Comparison of ENCODE assay signal across 8 cellular contexts in genomic region chr14:104708606-104709268, GRCh38. TPM values are rescaled to one million over a fixed set of nuclear protein-coding genes. Genes with fewer than 3 reads are reported as not detected.
DNase-seq lines count a peak whose midpoint lies in the region; ATAC-seq, FAIRE-seq and TF ChIP-seq lines count a peak whose summit lies in the region.

No MANE protein-coding gene starts in this region.

- no peak overlapping the region for H3K4me3 Mint-ChIP-seq in activated T-helper 17 cell treated with anti-CD3 and anti-CD28 coated beads, Interleukin-2, amount 50 U/mL, for 72 hours

- no peaks in the 10 kb centered on the region for H3K4me1 ChIP-seq in ovary (ENCODE audit: insufficient read depth)

- peak; percentile 75 for DNase-seq in ELR (ENCODE audit: low read depth)
- DNase-seq in HK-2 (ENCODE audit: unreplicated experiment): peak; percentile 75
- peak; percentile 39 for DNase-seq in RPMI7951 (ENCODE audit: low read depth)
- DNase-seq in foreskin fibroblast: peak; percentile 32 to 79
- peak; percentile 49 to 82 (median 77) for DNase-seq in ovary
- peak; percentile 74 for DNase-seq in urothelium cell line (ENCODE audit: low spot score)

- H3K27ac Mint-ChIP-seq in activated T-helper 17 cell treated with anti-CD3 and anti-CD28 coated beads, Interleukin-2, amount 50 U/mL, for 72 hours: no peak overlapping the region

- H3K9me3 ChIP-seq in ovary: no peaks in the 10 kb centered on the region

- intact Hi-C loops in ovary (cut with DNase I): loop anchor here in 3 of 4 donors (5.0 kb wide), 1 partner anchor 56 kb away; no protein-coding TSS in a partner anchor

- TF ChIP-seq CTCF in foreskin fibroblast (IDR thresholded peaks at IDR 0.05; ENCODE audit: low read depth, low read length): peak; percentile 98
- peak; percentile 80 to 96 (median 95) for TF ChIP-seq CTCF in ovary (IDR thresholded peaks at IDR 0.05)

- ATAC-seq in activated T-helper 17 cell treated with anti-CD3 and anti-CD28 coated beads, Interleukin-2, amount 50 U/mL, for 72 hours (replicated peaks): peak; percentile 82
- ATAC-seq in GM18907 (IDR thresholded peaks at IDR 0.05; ENCODE audit: unreplicated experiment): no peak

- no peaks in the 10 kb centered on the region for H3K27me3 Mint-ChIP-seq in activated T-helper 17 cell treated with anti-CD3 and anti-CD28 coated beads, Interleukin-2, amount 50 U/mL, for 72 hours

- no peak for TF ChIP-seq EP300 in ovary (IDR thresholded peaks at IDR 0.05)

- H3K36me3 ChIP-seq in ovary: no peaks in the 10 kb centered on the region

- WGBS in ovary, 3 donors: 36 to 40% (median 38%) methylated on average over 17 to 20 of the region's 20 CpGs

- FAIRE-seq in urothelium cell line (lab: Jason Lieb, UNC): no peak

- H3K27ac ChIP-seq in ovary: no peak overlapping the region

- no peaks in the 10 kb centered on the region for H3K4me1 Mint-ChIP-seq in activated T-helper 17 cell treated with anti-CD3 and anti-CD28 coated beads, Interleukin-2, amount 50 U/mL, for 72 hours

- H3K9me3 Mint-ChIP-seq in activated T-helper 17 cell treated with anti-CD3 and anti-CD28 coated beads, Interleukin-2, amount 50 U/mL, for 72 hours: no peaks in the 10 kb centered on the region

- H3K4me3 ChIP-seq in foreskin fibroblast (ENCODE audit: low read depth in 1 of 2, low read length in 2 of 2) (no peak overlapping the region), ovary (no peak overlapping the region)

- peaks cover 12% of the 10 kb centered on the region for H3K36me3 Mint-ChIP-seq in activated T-helper 17 cell treated with anti-CD3 and anti-CD28 coated beads, Interleukin-2, amount 50 U/mL, for 72 hours (ENCODE audit: low read depth)

- no peak for TF ChIP-seq POLR2A in ovary (IDR thresholded peaks at IDR 0.05)

- no peaks in the 10 kb centered on the region for H3K27me3 ChIP-seq in ovary

RNA-seq across cellular contexts. Expression of gene ADSS1, which starts 15.3 kb away (rescaled TPM):
- total RNA-seq in RPMI7951 (2014; rRNA removed; shearing (Covaris generic)): 1.6 and 3.2 TPM in 2 replicates
- 1 to 10 TPM in 1 of 2 donors, under 1 TPM in 1; 0.91 to 2.4 TPM for total RNA-seq in activated T-helper 17 cell treated with anti-CD3 and anti-CD28 coated beads, Interleukin-2, amount 50 U/mL, for 72 hours
- total RNA-seq in ovary: 1 to 10 TPM; 2.6 to 9.8 (median 3.8) TPM
- 1 to 10 TPM; 4.1 to 4.9 TPM for polyA plus RNA-seq in ovary

RNA-seq across cellular contexts. Expression of gene INF2, which starts 19.3 kb away (rescaled TPM):
- total RNA-seq in RPMI7951 (2014; rRNA removed; shearing (Covaris generic)): 24.9 and 27.6 TPM in 2 replicates
- 10 to 100 TPM; 61.9 to 87.8 TPM for total RNA-seq in activated T-helper 17 cell treated with anti-CD3 and anti-CD28 coated beads, Interleukin-2, amount 50 U/mL, for 72 hours
- total RNA-seq in ovary: 10 to 100 TPM; 15.1 to 40.7 (median 22.2) TPM
- 10 to 100 TPM in 1 of 2 donors, 1 to 10 TPM in 1; 6.3 to 18.4 TPM for polyA plus RNA-seq in ovary

RNA-seq across cellular contexts. Expression of gene SIVA1, which starts 44.2 kb away (rescaled TPM):
- 196 and 335 TPM in 2 replicates for total RNA-seq in RPMI7951 (2014; rRNA removed; shearing (Covaris generic))
- 100 to 1,000 TPM in 1 of 2 donors, 10 to 100 TPM in 1; 65.2 to 121 TPM for total RNA-seq in activated T-helper 17 cell treated with anti-CD3 and anti-CD28 coated beads, Interleukin-2, amount 50 U/mL, for 72 hours
- total RNA-seq in ovary: 100 to 1,000 TPM in 3 of 7 donors, 10 to 100 TPM in 4; 85.7 to 385 (median 91.6) TPM
- 100 to 1,000 TPM in 1 of 2 donors, 1 to 10 TPM in 1; 2.4 to 249 TPM for polyA plus RNA-seq in ovary
